27 cellular contexts compared by ENCODE assay signal in genomic region chr9:127292415-127292814, GRCh38.
"Had no signal": no experiment of that assay in that cellular context is flagged by ENCODE, and none has a peak within 500 bp of the region (broad histone marks: within the 10 kb centered on the region; RNA-seq: fewer than 3 reads in every experiment).

No MANE protein-coding gene starts in this region.

- H3K27me3 ChIP-seq: breast epithelium, cardiac muscle cell, colonic mucosa, foreskin keratinocyte, gastrocnemius medialis had no signal

- H3K4me3 ChIP-seq: breast epithelium, cardiac muscle cell, colonic mucosa, gastrocnemius medialis had no signal

- H3K27ac ChIP-seq: cardiac muscle cell, colonic mucosa, foreskin keratinocyte had no signal

- H3K4me1 ChIP-seq: breast epithelium, colonic mucosa had no signal

- ATAC-seq: activated T-cell treated with anti-CD3 and anti-CD28 coated beads, Interleukin-2, amount 50 U/mL, for 72 hours; esophagus mucosa; foreskin keratinocyte; gastrocnemius medialis; T-helper 17 cell had no signal

- H3K36me3 ChIP-seq: breast epithelium, cardiac muscle cell, colonic mucosa, gastrocnemius medialis had no signal

- DNase-seq: activated CD4-positive, alpha-beta memory T cell treated with anti-CD3 and anti-CD28 coated beads, Interleukin-2, amount 10 ng/mL, durations not matched to agents 7 days and 5 days; activated CD4-positive, alpha-beta T cell treated with anti-CD3 and anti-CD28 coated beads for 1 hour; activated CD4-positive, alpha-beta T cell treated with anti-CD3 and anti-CD28 coated beads for 4 hours; activated CD4-positive, alpha-beta T cell treated with anti-CD3 and anti-CD28 coated beads, Interleukin-2, amount 10 ng/mL, durations not matched to agents 7 days and 5 days; activated CD4-positive, alpha-beta T cell treated with anti-CD3 and anti-CD28 coated beads, Interleukin-2, amount 50 U/mL, for 4 hours; activated CD4-positive, CD25-positive, alpha-beta regulatory T cell; activated CD8-positive, alpha-beta memory T cell treated with anti-CD3 and anti-CD28 coated beads, Interleukin-2, amount 50 U/mL, for 48 hours; activated gamma-delta T cell; activated naive CD4-positive, alpha-beta T cell treated with anti-CD3 and anti-CD28 coated beads, Interleukin-2, amount 50 U/mL, for 16 hours; activated naive CD4-positive, alpha-beta T cell treated with Interleukin-2 at 50 U/mL for 16 hours; activated T-cell treated with anti-CD3 and anti-CD28 coated beads for 4 hours; activated T-cell treated with anti-CD3 and anti-CD28 coated beads, Interleukin-2, amount 50 U/mL, for 24 hours; activated T-cell treated with anti-CD3 and anti-CD28 coated beads, Interleukin-2, amount 50 U/mL, for 72 hours; amygdala; aorta; central memory CD4-positive, alpha-beta T cell; cerebellar nuclear complex; colonic mucosa; effector CD8-positive, alpha-beta T cell; foreskin keratinocyte; T-helper 1 cell; T-helper 17 cell; T1000 had no signal

- H3K9me3 ChIP-seq: breast epithelium, colonic mucosa, gastrocnemius medialis had no signal
